Comparison of ENCODE assay signal across 27 cellular contexts in genomic region chr13:84032116-84032515, GRCh38.
DNase-seq lines count a peak whose midpoint lies in the region; ATAC-seq and TF ChIP-seq lines count a peak whose summit lies in the region.
"Had no signal": no experiment of that assay in that cellular context is flagged by ENCODE, and none has a peak within 500 bp of the region (broad histone marks: within the 10 kb centered on the region; RNA-seq: fewer than 3 reads in every experiment).

No MANE protein-coding gene starts in this region.

- no peaks in the 10 kb centered on the region for H3K36me3 ChIP-seq in Peyer's patch
- H3K36me3 ChIP-seq: BE2C had no signal

- no peaks in the 10 kb centered on the region for H3K27me3 ChIP-seq in Peyer's patch
- H3K27me3 ChIP-seq: BE2C had no signal

- H3K27ac ChIP-seq in Peyer's patch = no peak overlapping the region

- H3K9me3 ChIP-seq in Peyer's patch = no peaks in the 10 kb centered on the region
- H3K9me3 ChIP-seq: BE2C had no signal

- H3K4me1 ChIP-seq in Peyer's patch = no peaks in the 10 kb centered on the region
- H3K4me1 ChIP-seq: BE2C had no signal

- TF ChIP-seq CTCF in fibroblast of the aortic adventitia (IDR thresholded peaks at IDR 0.05; ENCODE audit: insufficient read depth, low read length) (no peak), Peyer's patch (IDR thresholded peaks at IDR 0.05) (no peak)

- no peak for TF ChIP-seq POLR2A in Peyer's patch (IDR thresholded peaks at IDR 0.05)

- H3K4me3 ChIP-seq in fibroblast of the aortic adventitia (ENCODE audit: low read depth, low read length) (no peak overlapping the region), Peyer's patch (no peak overlapping the region)

- DNase-seq in EH (ENCODE audit: low read depth) (peak; percentile 16), NCI-H226 (peak; percentile 16), astrocyte of the hippocampus (ENCODE audit: low read depth, low spot score) (peak; percentile 7), fibroblast of the aortic adventitia (ENCODE audit: low read depth) (peak; percentile 1), Peyer's patch (no peak)
- no peak for DNase-seq in activated naive CD4-positive, alpha-beta T cell treated with anti-CD3 and anti-CD28 coated beads, Interleukin-2, amount 50 U/mL, for 16 hours
- DNase-seq: 8988T; ACHN; BE2C; Calu3; CD8-positive, alpha-beta memory T cell; DMS153; DND-41; H7; HFFc6; KBM-7; NCI-H1048; NCI-H1417; NCI-H1694; NCI-H2081; NCI-H2227 treated with DMSO at 0.1 percent for 48 hours; NCI-H510A; NCI-H69; SHP77 treated with DMSO at 0.1 percent for 48 hours had no signal

- ATAC-seq in HG03571 (IDR thresholded peaks at IDR 0.05; ENCODE audit: unreplicated experiment) (no peak), GM18519 (IDR thresholded peaks at IDR 0.05; ENCODE audit: low FRiP score, unreplicated experiment) (no peak)
- ATAC-seq: Panc1 had no signal

Comparison
In these comparisons a context has a peak if more than half of its experiments do, and no peak if none do; other contexts are left out.
1. DNase-seq: peak in EH (single experiment), NCI-H226 (single experiment), astrocyte of the hippocampus (single experiment) and fibroblast of the aortic adventitia (single experiment); none in activated naive CD4-positive, alpha-beta T cell treated with anti-CD3 and anti-CD28 coated beads, Interleukin-2, amount 50 U/mL, for 16 hours (single experiment) and Peyer's patch (0 of 3).